In genomic region chr4:20289782-20290181, GRCh38 we compare ENCODE assay signal across 2 cellular contexts.
TF ChIP-seq lines count a peak whose summit lies in the region.

No MANE protein-coding gene starts in this region.

TF ChIP-seq in SK-N-SH, 30 proteins besides CTCF, POLR2A, EP300 and RAD21 (continued from another document):
- TF ChIP-seq MAX (IDR thresholded peaks at IDR 0.05; ENCODE audit: low read depth) = no peak
- no peak for TF ChIP-seq RCOR1 (IDR thresholded peaks at IDR 0.05; ENCODE audit: low read length)
- TF ChIP-seq PBX3 (IDR thresholded peaks at IDR 0.05) = no peak
- no peak for TF ChIP-seq TAF1 (IDR thresholded peaks at IDR 0.05; ENCODE audit: borderline replicate concordance, low read depth, low read length)
- no peak for TF ChIP-seq USF1 (IDR thresholded peaks at IDR 0.05; ENCODE audit: borderline replicate concordance, low read depth)
- TF ChIP-seq TCF12 (IDR thresholded peaks at IDR 0.05) = no peak
- no peak for TF ChIP-seq SIN3A (IDR thresholded peaks at IDR 0.05; ENCODE audit: borderline replicate concordance, low read depth, low read length)
- TF ChIP-seq RFX5 (IDR thresholded peaks at IDR 0.05; ENCODE audit: low read length) = no peak

TF ChIP-seq in SK-N-SH treated with all-trans-retinoic acid at 6 μM for 48 hours, 23 proteins besides CTCF, POLR2A, EP300 and RAD21 (continued from another document):
- no peak for TF ChIP-seq ESRRG (CRISPR knock-in tag; IDR thresholded peaks at IDR 0.05)
- no peak for TF ChIP-seq ARNTL (CRISPR knock-in tag; IDR thresholded peaks at IDR 0.05; ENCODE audit: borderline replicate concordance, low read depth)
- TF ChIP-seq POU6F1 (CRISPR knock-in tag; IDR thresholded peaks at IDR 0.05; ENCODE audit: borderline replicate concordance, low read depth) = no peak
- no peak for TF ChIP-seq PPARA (CRISPR knock-in tag; IDR thresholded peaks at IDR 0.05; ENCODE audit: borderline replicate concordance)
- no peak for TF ChIP-seq ZNF565 (CRISPR knock-in tag; conservative IDR thresholded peaks at IDR 0.05; ENCODE audit: low read depth)
- TF ChIP-seq CREB5 (CRISPR knock-in tag; IDR thresholded peaks at IDR 0.05; ENCODE audit: low read depth) = no peak
TF ChIP-seq in SK-N-SH treated with all-trans-retinoic acid at 6 μM for 48 hours: peak in this region for 0.
